In the genomic region with DNA sequence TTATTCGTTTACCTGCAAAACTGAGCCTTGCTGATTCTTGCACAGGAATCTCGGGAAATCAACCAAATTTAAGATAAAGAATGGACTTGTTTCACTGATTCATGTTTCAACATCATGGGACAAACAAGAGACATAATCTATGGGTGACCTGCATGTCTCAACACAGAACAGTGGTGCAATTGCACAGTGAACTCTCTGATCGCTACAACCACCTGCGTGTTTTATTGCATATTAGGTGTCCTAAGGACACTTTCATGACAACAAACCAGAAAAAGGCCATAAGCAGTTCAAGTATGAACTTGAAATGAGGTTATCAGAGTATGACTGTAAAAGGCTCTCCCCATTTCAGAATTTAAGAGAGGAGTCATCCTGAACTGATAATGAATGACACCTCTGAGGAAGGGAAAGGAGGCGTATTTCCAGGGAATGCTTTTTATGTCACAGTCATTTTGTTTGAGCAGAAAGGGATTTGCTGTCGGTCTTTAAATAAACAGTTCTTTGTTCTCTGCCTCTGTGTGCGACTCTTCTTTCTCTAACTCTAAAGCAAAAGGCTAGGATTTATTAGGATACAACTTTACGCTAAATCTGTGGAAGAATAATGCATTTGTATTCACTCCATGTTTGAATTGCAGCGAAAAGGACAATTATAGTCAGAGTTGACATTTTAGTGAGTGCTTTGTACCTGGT, we compare ENCODE assay signal across 25 cellular contexts.
DNase-seq lines count a peak whose midpoint lies in the region; ATAC-seq and TF ChIP-seq lines count a peak whose summit lies in the region.
"Had no signal": no experiment of that assay in that cellular context is flagged by ENCODE, and none has a peak within 500 bp of the region (broad histone marks: within the 10 kb centered on the region; RNA-seq: fewer than 3 reads in every experiment).

No MANE protein-coding gene starts in this region.

- TF ChIP-seq CTCF in WTC11 (IDR thresholded peaks at IDR 0.05), result no peak

- peaks cover 29% of the 10 kb centered on the region for H3K4me1 Mint-ChIP-seq in WTC11
- H3K4me1 Mint-ChIP-seq: activated naive CD8-positive, alpha-beta T cell treated with anti-CD3 and anti-CD28 coated beads for 36 hours; CD14-positive monocyte had no signal

- ATAC-seq in WTC11 (no peak), left colon (peak; percentile 54)
- ATAC-seq: activated T-cell treated with anti-CD3 and anti-CD28 coated beads, Interleukin-2, amount 50 U/mL, for 4 hours; GM23338; heart left ventricle; right lobe of liver had no signal

- intact Hi-C loops in left colon (cut with DNase I, micrococcal nuclease), result no loop called here

- no peaks in the 10 kb centered on the region for H3K27me3 Mint-ChIP-seq in WTC11 (ENCODE audit: low read depth)

- peaks cover 6% of the 10 kb centered on the region for H3K9me3 Mint-ChIP-seq in WTC11
- H3K9me3 Mint-ChIP-seq: activated naive CD8-positive, alpha-beta T cell treated with anti-CD3 and anti-CD28 coated beads for 36 hours; GM23338; HFFc6 had no signal

- no peak overlapping the region for H3K4me3 Mint-ChIP-seq in WTC11
- H3K4me3 Mint-ChIP-seq: activated naive CD8-positive, alpha-beta T cell treated with anti-CD3 and anti-CD28 coated beads for 36 hours; activated T-cell treated with anti-CD3 and anti-CD28 coated beads, Interleukin-2, amount 50 U/mL, for 4 hours; CD14-positive monocyte; GM23338; HFFc6; nephron had no signal

- CTCF ChIA-PET in WTC11 (lab: Charles Lee), result no interaction called here

- no peaks in the 10 kb centered on the region for H3K36me3 Mint-ChIP-seq in WTC11
- H3K36me3 Mint-ChIP-seq: activated naive CD8-positive, alpha-beta T cell treated with anti-CD3 and anti-CD28 coated beads for 36 hours; CD14-positive monocyte had no signal

- peak; percentile 28 for DNase-seq in NCI-H510A treated with DMSO at 0.1 percent for 48 hours (lab: John Stamatoyannopoulos, UW)
- DNase-seq in NCI-H510A (lab: John Stamatoyannopoulos, UW), result no peak
- no peak for DNase-seq in WTC11 (ENCODE audit: low spot score)
- DNase-seq in left colon, result no peak
- DNase-seq in putamen (ENCODE audit: low spot score), result peak; percentile 2
- DNase-seq in anterior cingulate cortex (lab: John Stamatoyannopoulos, UW), result no peak
- no peak for DNase-seq in OCI-M2 (lab: John Stamatoyannopoulos, UW; ENCODE audit: unreplicated experiment)
- no peak for DNase-seq in hepatic stellate cell (ENCODE audit: low spot score)
- DNase-seq: activated CD4-positive, CD25-positive, alpha-beta regulatory T cell; activated gamma-delta T cell; activated naive CD8-positive, alpha-beta T cell treated with anti-CD3 and anti-CD28 coated beads for 36 hours; activated T-cell treated with anti-CD3 and anti-CD28 coated beads, Interleukin-2, amount 50 U/mL, for 4 hours; aorta; heart left ventricle; HFFc6; NCI-H1092; NCI-H1930; NCI-H226; posterior cingulate gyrus; right lobe of liver; stimulated activated CD4-positive, alpha-beta T cell treated with anti-CD3 and anti-CD28 coated beads, Interleukin-4, amount 100 ng/mL, for 1 hour; thyroid gland had no signal

- H3K27ac Mint-ChIP-seq in WTC11, result 0 out of 2 replicates have a peak overlapping the region, but pooled peaks have one; percentile 7
- H3K27ac Mint-ChIP-seq: activated naive CD8-positive, alpha-beta T cell treated with anti-CD3 and anti-CD28 coated beads for 36 hours; CD14-positive monocyte; GM23338; HFFc6; nephron had no signal

- POLR2A ChIA-PET in WTC11 (lab: Charles Lee), result no interaction called here

TF ChIP-seq in WTC11, 78 proteins besides CTCF, POLR2A, EP300 and RAD21:
- TF ChIP-seq STAT6 (CRISPR knock-in tag; conservative IDR thresholded peaks at IDR 0.05; ENCODE audit: low read depth), result no peak
- TF ChIP-seq ZNF232 (CRISPR knock-in tag; IDR thresholded peaks at IDR 0.05), result no peak
- no peak for TF ChIP-seq RELA (CRISPR knock-in tag; IDR thresholded peaks at IDR 0.05; ENCODE audit: borderline replicate concordance)
- TF ChIP-seq OVOL2 (CRISPR knock-in tag; IDR thresholded peaks at IDR 0.05; ENCODE audit: borderline replicate concordance), result no peak
- TF ChIP-seq, protein P1, sequence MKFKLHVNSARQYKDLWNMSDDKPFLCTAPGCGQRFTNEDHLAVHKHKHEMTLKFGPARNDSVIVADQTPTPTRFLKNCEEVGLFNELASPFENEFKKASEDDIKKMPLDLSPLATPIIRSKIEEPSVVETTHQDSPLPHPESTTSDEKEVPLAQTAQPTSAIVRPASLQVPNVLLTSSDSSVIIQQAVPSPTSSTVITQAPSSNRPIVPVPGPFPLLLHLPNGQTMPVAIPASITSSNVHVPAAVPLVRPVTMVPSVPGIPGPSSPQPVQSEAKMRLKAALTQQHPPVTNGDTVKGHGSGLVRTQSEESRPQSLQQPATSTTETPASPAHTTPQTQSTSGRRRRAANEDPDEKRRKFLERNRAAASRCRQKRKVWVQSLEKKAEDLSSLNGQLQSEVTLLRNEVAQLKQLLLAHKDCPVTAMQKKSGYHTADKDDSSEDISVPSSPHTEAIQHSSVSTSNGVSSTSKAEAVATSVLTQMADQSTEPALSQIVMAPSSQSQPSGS (CRISPR knock-in tag; IDR thresholded peaks at IDR 0.05; ENCODE audit: borderline replicate concordance, low read depth), result no peak
- TF ChIP-seq PRRX2 (CRISPR knock-in tag; IDR thresholded peaks at IDR 0.05), result no peak
- no peak for TF ChIP-seq ATF3 (CRISPR knock-in tag; conservative IDR thresholded peaks at IDR 0.05)
- TF ChIP-seq, protein P2, sequence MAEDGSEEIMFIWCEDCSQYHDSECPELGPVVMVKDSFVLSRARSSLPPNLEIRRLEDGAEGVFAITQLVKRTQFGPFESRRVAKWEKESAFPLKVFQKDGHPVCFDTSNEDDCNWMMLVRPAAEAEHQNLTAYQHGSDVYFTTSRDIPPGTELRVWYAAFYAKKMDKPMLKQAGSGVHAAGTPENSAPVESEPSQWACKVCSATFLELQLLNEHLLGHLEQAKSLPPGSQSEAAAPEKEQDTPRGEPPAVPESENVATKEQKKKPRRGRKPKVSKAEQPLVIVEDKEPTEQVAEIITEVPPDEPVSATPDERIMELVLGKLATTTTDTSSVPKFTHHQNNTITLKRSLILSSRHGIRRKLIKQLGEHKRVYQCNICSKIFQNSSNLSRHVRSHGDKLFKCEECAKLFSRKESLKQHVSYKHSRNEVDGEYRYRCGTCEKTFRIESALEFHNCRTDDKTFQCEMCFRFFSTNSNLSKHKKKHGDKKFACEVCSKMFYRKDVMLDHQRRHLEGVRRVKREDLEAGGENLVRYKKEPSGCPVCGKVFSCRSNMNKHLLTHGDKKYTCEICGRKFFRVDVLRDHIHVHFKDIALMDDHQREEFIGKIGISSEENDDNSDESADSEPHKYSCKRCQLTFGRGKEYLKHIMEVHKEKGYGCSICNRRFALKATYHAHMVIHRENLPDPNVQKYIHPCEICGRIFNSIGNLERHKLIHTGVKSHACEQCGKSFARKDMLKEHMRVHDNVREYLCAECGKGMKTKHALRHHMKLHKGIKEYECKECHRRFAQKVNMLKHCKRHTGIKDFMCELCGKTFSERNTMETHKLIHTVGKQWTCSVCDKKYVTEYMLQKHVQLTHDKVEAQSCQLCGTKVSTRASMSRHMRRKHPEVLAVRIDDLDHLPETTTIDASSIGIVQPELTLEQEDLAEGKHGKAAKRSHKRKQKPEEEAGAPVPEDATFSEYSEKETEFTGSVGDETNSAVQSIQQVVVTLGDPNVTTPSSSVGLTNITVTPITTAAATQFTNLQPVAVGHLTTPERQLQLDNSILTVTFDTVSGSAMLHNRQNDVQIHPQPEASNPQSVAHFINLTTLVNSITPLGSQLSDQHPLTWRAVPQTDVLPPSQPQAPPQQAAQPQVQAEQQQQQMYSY (CRISPR knock-in tag; IDR thresholded peaks at IDR 0.05), result no peak

Comparison
In these comparisons a context has a peak if more than half of its experiments do, and no peak if none do; other contexts are left out.
1. DNase-seq: peak in NCI-H510A treated with DMSO at 0.1 percent for 48 hours (single experiment) and putamen (single experiment); none in NCI-H510A (single experiment), WTC11 (single experiment), left colon (0 of 2), anterior cingulate cortex (0 of 58), OCI-M2 (single experiment) and hepatic stellate cell (single experiment).